ENCODE assay signal across 24 cellular contexts in the genomic region with DNA sequence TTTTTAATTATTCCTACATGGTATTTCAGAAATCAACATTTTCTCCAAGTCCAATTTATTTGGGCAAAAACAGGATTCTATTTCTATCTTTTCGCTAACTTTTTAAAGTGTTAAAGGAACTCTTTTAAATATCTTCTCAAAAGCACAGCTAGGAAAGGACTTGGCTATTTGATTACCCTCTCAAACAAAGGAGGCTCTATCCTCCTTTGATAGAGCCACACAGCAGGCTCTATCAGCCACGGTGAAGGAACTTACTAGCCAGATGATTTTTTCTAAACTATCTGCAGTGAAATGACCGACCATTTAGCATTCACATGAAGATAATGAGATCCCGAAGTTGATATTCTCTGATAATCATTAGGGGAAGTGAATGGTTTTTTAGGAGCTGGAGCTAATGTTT. TPM values are rescaled to one million over a fixed set of nuclear protein-coding genes. Genes with fewer than 3 reads are reported as not detected.
"Had no signal": no experiment of that assay in that cellular context is flagged by ENCODE, and none has a peak within 500 bp of the region (broad histone marks: within the 10 kb centered on the region; RNA-seq: fewer than 3 reads in every experiment).

No MANE protein-coding gene starts in this region.

- H3K4me1 Mint-ChIP-seq: activated T-helper 17 cell treated with anti-CD3 and anti-CD28 coated beads, Interleukin-2, amount 50 U/mL, for 72 hours; central memory CD8-positive, alpha-beta T cell; nephron progenitor cell; stimulated activated naive B cell treated with anti-CD40 and anti-IgM and Interleukin-4, amounts not matched to agents 10 μg/mL and 1 μg/mL and 100 μg/mL, for 72 hours; T-cell had no signal

- H3K9me3 ChIP-seq: ascending aorta, colonic mucosa, gastrocnemius medialis, mucosa of descending colon, sigmoid colon, thoracic aorta, upper lobe of left lung had no signal

- H3K27ac Mint-ChIP-seq: activated naive CD4-positive, alpha-beta T cell treated with anti-CD3 and anti-CD28 coated beads, Interleukin-2, amount 50 U/mL, for 72 hours; activated T-cell treated with anti-CD3 and anti-CD28 coated beads, Interleukin-2, amount 50 U/mL, for 24 hours; activated T-helper 17 cell treated with anti-CD3 and anti-CD28 coated beads, Interleukin-2, amount 50 U/mL, for 72 hours; nephron progenitor cell; progenitor cell of endocrine pancreas; stimulated activated naive B cell treated with anti-CD40 and anti-IgM and Interleukin-4, amounts not matched to agents 10 μg/mL and 1 μg/mL and 100 μg/mL, for 72 hours; T-cell had no signal

- H3K27ac ChIP-seq: ascending aorta, colonic mucosa, gastrocnemius medialis, sigmoid colon, thoracic aorta, upper lobe of left lung had no signal

- H3K4me2 ChIP-seq: smooth muscle cell had no signal

- H3K36me3 ChIP-seq: colonic mucosa had no signal

- H3K27me3 ChIP-seq: ascending aorta, colonic mucosa, gastrocnemius medialis, sigmoid colon, upper lobe of left lung had no signal

- DNase-seq: activated CD4-positive, alpha-beta T cell treated with anti-CD3 and anti-CD28 coated beads for 1 hour; activated CD4-positive, alpha-beta T cell treated with anti-CD3 and anti-CD28 coated beads, Interleukin-2, amount 50 U/mL, for 1 hour; activated T-cell treated with anti-CD3 and anti-CD28 coated beads, Interleukin-2, amount 50 U/mL, for 24 hours; colonic mucosa; gastrocnemius medialis; hippocampal formation; mucosa of descending colon; nephron progenitor cell; occipital lobe; sigmoid colon; stimulated activated CD4-positive, alpha-beta T cell treated with anti-CD3 and anti-CD28 coated beads, Interleukin-15, amount 100 ng/mL, for 24 hours; stimulated activated CD8-positive, alpha-beta memory T cell treated with anti-CD3 and anti-CD28 coated beads, Interleukin-4, amount 100 ng/mL, for 48 hours; stimulated activated naive B cell treated with anti-CD40 and anti-IgM and Interleukin-4, amounts not matched to agents 10 μg/mL and 1 μg/mL and 100 μg/mL, for 72 hours; T-cell; upper lobe of left lung had no signal

- H3K4me1 ChIP-seq: ascending aorta, colonic mucosa, gastrocnemius medialis, sigmoid colon, upper lobe of left lung had no signal

- H3K4me3 ChIP-seq: ascending aorta, colonic mucosa, gastrocnemius medialis, mucosa of descending colon, sigmoid colon, smooth muscle cell, thoracic aorta, upper lobe of left lung had no signal

- H3K27me3 Mint-ChIP-seq: activated T-cell treated with anti-CD3 and anti-CD28 coated beads, Interleukin-2, amount 50 U/mL, for 24 hours; activated T-helper 17 cell treated with anti-CD3 and anti-CD28 coated beads, Interleukin-2, amount 50 U/mL, for 72 hours; central memory CD8-positive, alpha-beta T cell; memory B cell; progenitor cell of endocrine pancreas; stimulated activated naive B cell treated with anti-CD40 and anti-IgM and Interleukin-4, amounts not matched to agents 10 μg/mL and 1 μg/mL and 100 μg/mL, for 72 hours; T-cell had no signal

- H3K9me3 Mint-ChIP-seq: activated naive CD4-positive, alpha-beta T cell treated with anti-CD3 and anti-CD28 coated beads, Interleukin-2, amount 50 U/mL, for 72 hours; activated T-cell treated with anti-CD3 and anti-CD28 coated beads, Interleukin-2, amount 50 U/mL, for 24 hours; activated T-helper 17 cell treated with anti-CD3 and anti-CD28 coated beads, Interleukin-2, amount 50 U/mL, for 72 hours; central memory CD8-positive, alpha-beta T cell; memory B cell; nephron progenitor cell; stimulated activated naive B cell treated with anti-CD40 and anti-IgM and Interleukin-4, amounts not matched to agents 10 μg/mL and 1 μg/mL and 100 μg/mL, for 72 hours; T-cell had no signal

- ATAC-seq: activated naive CD4-positive, alpha-beta T cell treated with anti-CD3 and anti-CD28 coated beads, Interleukin-2, amount 50 U/mL, for 72 hours; activated T-helper 17 cell treated with anti-CD3 and anti-CD28 coated beads, Interleukin-2, amount 50 U/mL, for 72 hours; gastrocnemius medialis; mucosa of descending colon; stimulated activated naive B cell treated with anti-CD40 and anti-IgM and Interleukin-4, amounts not matched to agents 10 μg/mL and 1 μg/mL and 100 μg/mL, for 72 hours; T-cell had no signal

- H3K4me3 Mint-ChIP-seq: activated T-cell treated with anti-CD3 and anti-CD28 coated beads, Interleukin-2, amount 50 U/mL, for 24 hours; activated T-helper 17 cell treated with anti-CD3 and anti-CD28 coated beads, Interleukin-2, amount 50 U/mL, for 72 hours; central memory CD8-positive, alpha-beta T cell; memory B cell; nephron progenitor cell; stimulated activated naive B cell treated with anti-CD40 and anti-IgM and Interleukin-4, amounts not matched to agents 10 μg/mL and 1 μg/mL and 100 μg/mL, for 72 hours; T-cell had no signal

RNA-seq across cellular contexts. Expression of a gene that starts 9.1 kb away (rescaled TPM):
- total RNA-seq: activated naive CD4-positive, alpha-beta T cell treated with anti-CD3 and anti-CD28 coated beads, Interleukin-2, amount 50 U/mL, for 72 hours; activated T-helper 17 cell treated with anti-CD3 and anti-CD28 coated beads, Interleukin-2, amount 50 U/mL, for 72 hours; liver; occipital lobe; progenitor cell of endocrine pancreas; smooth muscle cell; T-cell had no signal
